In the genomic region with DNA sequence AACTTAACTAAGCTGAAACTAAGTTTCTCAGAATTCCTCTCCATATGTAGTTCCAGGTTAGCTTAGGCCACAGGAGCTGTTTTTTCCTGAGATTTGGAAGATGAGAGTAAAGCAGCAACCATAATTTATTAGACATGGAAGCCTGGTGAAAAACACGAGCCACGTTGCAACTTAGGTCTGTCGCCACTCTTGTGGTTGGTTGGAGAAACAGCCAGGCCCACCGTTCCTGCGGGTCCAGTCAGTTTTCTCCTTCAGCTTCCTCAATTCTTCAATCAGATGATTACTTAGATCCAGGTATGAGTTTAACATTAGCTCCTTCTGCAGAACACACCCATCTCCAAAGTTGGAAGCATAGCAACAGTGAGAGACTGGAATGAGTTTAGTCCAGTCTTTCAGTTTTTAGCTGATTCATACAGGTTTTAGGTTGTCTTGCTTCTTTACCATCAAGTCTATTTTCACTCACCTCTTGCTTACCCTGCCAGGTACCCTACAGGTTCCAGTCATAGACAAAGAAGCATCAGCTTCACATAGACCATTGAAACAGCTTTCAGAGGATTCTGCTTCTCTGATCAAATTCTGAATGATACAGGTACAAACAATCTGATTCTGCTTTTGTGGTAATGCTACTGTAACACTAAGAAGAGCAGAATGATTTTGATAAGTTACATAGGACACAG, we compare ENCODE assay signal across 16 cellular contexts.
"Had no signal": no experiment of that assay in that cellular context is flagged by ENCODE, and none has a peak within 500 bp of the region (broad histone marks: within the 10 kb centered on the region; RNA-seq: fewer than 3 reads in every experiment).

No MANE protein-coding gene starts in this region.

- H3K9me3 Mint-ChIP-seq: activated naive CD4-positive, alpha-beta T cell treated with anti-CD3 and anti-CD28 coated beads for 36 hours; activated T-helper 2 cell treated with anti-CD3 and anti-CD28 coated beads, Interferon-gamma antibody, Interleukin-2, Interleukin-4, amounts not matched to agents 10 μg/mL and 5 μg/mL and 100 μg/mL, durations not matched to agents 14 hours and 24 hours and 36 hours had no signal

- H3K27ac Mint-ChIP-seq: activated naive CD4-positive, alpha-beta T cell treated with anti-CD3 and anti-CD28 coated beads for 36 hours; activated naive CD8-positive, alpha-beta T cell treated with anti-CD3 and anti-CD28 coated beads, Interleukin-2, amount 50 U/mL, for 24 hours; activated T-helper 2 cell treated with anti-CD3 and anti-CD28 coated beads, Interferon-gamma antibody, Interleukin-2, Interleukin-4, amounts not matched to agents 10 μg/mL and 5 μg/mL and 100 μg/mL, durations not matched to agents 14 hours and 24 hours and 36 hours had no signal

- H3K36me3 ChIP-seq: breast epithelium, ovary, thoracic aorta, upper lobe of right lung had no signal

- H3K27me3 Mint-ChIP-seq: activated naive CD8-positive, alpha-beta T cell treated with anti-CD3 and anti-CD28 coated beads, Interleukin-2, amount 50 U/mL, for 24 hours had no signal

- H3K27ac ChIP-seq: breast epithelium, ovary, thoracic aorta, upper lobe of right lung had no signal

- H3K4me3 ChIP-seq: breast epithelium, ovary, thoracic aorta, upper lobe of right lung had no signal

- H3K4me3 Mint-ChIP-seq: activated naive CD4-positive, alpha-beta T cell treated with anti-CD3 and anti-CD28 coated beads for 36 hours; activated naive CD8-positive, alpha-beta T cell treated with anti-CD3 and anti-CD28 coated beads, Interleukin-2, amount 50 U/mL, for 24 hours had no signal

- ATAC-seq: activated naive CD8-positive, alpha-beta T cell treated with anti-CD3 and anti-CD28 coated beads, Interleukin-2, amount 50 U/mL, for 24 hours; sciatic nerve; upper lobe of right lung had no signal

- DNase-seq: activated CD4-positive, CD25-positive, alpha-beta regulatory T cell; activated naive CD4-positive, alpha-beta T cell treated with anti-CD3 and anti-CD28 coated beads for 36 hours; activated naive CD8-positive, alpha-beta T cell treated with anti-CD3 and anti-CD28 coated beads, Interleukin-2, amount 50 U/mL, for 24 hours; aorta; cerebellar nuclear complex; effector memory CD4-positive, alpha-beta T cell; foreskin melanocyte; head of caudate nucleus; mesendoderm; ovary; T-helper 2 cell; upper lobe of right lung had no signal

- H3K27me3 ChIP-seq: breast epithelium, ovary, upper lobe of right lung had no signal
